1 cellular context compared by ENCODE assay signal in genomic region chr11:66408488-66409214, GRCh38.
A peak's percentile ranks its signal among the peaks of the same experiment; 100 is the strongest.
TF ChIP-seq lines count a peak whose summit lies in the region.

No MANE protein-coding gene starts in this region.

TF ChIP-seq in IMR-90, 13 proteins besides CTCF, POLR2A, EP300 and RAD21:
- no peak for TF ChIP-seq ELK1 (IDR thresholded peaks at IDR 0.05; ENCODE audit: borderline replicate concordance, low read depth, low read length)
- no peak for TF ChIP-seq USF2 (IDR thresholded peaks at IDR 0.05; ENCODE audit: low read depth, low read length)
- TF ChIP-seq MXI1 (IDR thresholded peaks at IDR 0.05; ENCODE audit: borderline replicate concordance, low read depth, low read length): peak; percentile 97
- TF ChIP-seq SMC3 (IDR thresholded peaks at IDR 0.05; ENCODE audit: low read depth, low read length): peak; percentile 100
- TF ChIP-seq RFX5 (IDR thresholded peaks at IDR 0.05; ENCODE audit: low read depth, low read length): no peak
- TF ChIP-seq BHLHE40 (IDR thresholded peaks at IDR 0.05; ENCODE audit: low read depth, low read length): peak; percentile 80; the same call in 1 of the 2 replicates
- peak; percentile 74; the same call in 1 of the 2 replicates for TF ChIP-seq CHD1 (IDR thresholded peaks at IDR 0.05; ENCODE audit: low read depth, low read length)
- TF ChIP-seq NFE2L2 (IDR thresholded peaks at IDR 0.05; ENCODE audit: low read depth, low read length): no peak
- TF ChIP-seq FOS (IDR thresholded peaks at IDR 0.05; ENCODE audit: low read depth, low read length): no peak
- TF ChIP-seq CEBPB (IDR thresholded peaks at IDR 0.05; ENCODE audit: low read depth, low read length): peak; percentile 88
- peak; percentile 51; the same call in 1 of the 2 replicates for TF ChIP-seq MAFK (IDR thresholded peaks at IDR 0.05; ENCODE audit: low read depth, low read length)
- no peak for TF ChIP-seq RCOR1 (IDR thresholded peaks at IDR 0.05; ENCODE audit: insufficient replicate concordance, low read length)
- peak; percentile 98 for TF ChIP-seq MAZ (IDR thresholded peaks at IDR 0.05; ENCODE audit: borderline replicate concordance, low read depth, low read length)
